8 cellular contexts compared by ENCODE assay signal in genomic region chr12:56160160-56160763, GRCh38. TPM values are rescaled to one million over a fixed set of nuclear protein-coding genes. Genes with fewer than 3 reads are reported as not detected.
A peak's percentile ranks its signal among the peaks of the same experiment; 100 is the strongest.
DNase-seq lines count a peak whose midpoint lies in the region; ATAC-seq and TF ChIP-seq lines count a peak whose summit lies in the region.

No MANE protein-coding gene starts in this region.

- peaks cover 52 to 59% of the 10 kb centered on the region in 2 donors for H3K36me3 Mint-ChIP-seq in CD14-positive monocyte

- H3K9me3 Mint-ChIP-seq in CD14-positive monocyte = no peaks in the 10 kb centered on the region

- peaks cover 0 to 3% (median 1%) of the 10 kb centered on the region in 3 donors for H3K27me3 Mint-ChIP-seq in CD14-positive monocyte (ENCODE audit: low read depth in 3 of 3)

- TF ChIP-seq CTCF in CD14-positive monocyte (IDR thresholded peaks at IDR 0.05) = no peak

- H3K4me3 Mint-ChIP-seq in CD14-positive monocyte = peak overlapping the region; percentile 97 to 99

- intact Hi-C loops in CD14-positive monocyte (cut with micrococcal nuclease) = loop anchor here in 1 of 2 donors (5.0 kb wide), 1 partner anchor 33 kb away; the partner anchor contains the start of gene ESYT1

- no peak for DNase-seq in CD14-positive monocyte (ENCODE audit: low spot score)
- DNase-seq in activated naive CD4-positive, alpha-beta T cell treated with Interleukin-2 at 50 U/mL for 16 hours = peak; percentile 61
- DNase-seq in stimulated activated CD4-positive, alpha-beta T cell treated with anti-CD3 and anti-CD28 coated beads, Interleukin-2, amount 100 ng/mL, for 48 hours = peak; percentile 33 to 43
- DNase-seq in COLO829 (ENCODE audit: low spot score) = no peak

- peak overlapping the region; percentile 97 to 99 (median 98) for H3K27ac Mint-ChIP-seq in CD14-positive monocyte

- H3K4me1 Mint-ChIP-seq in CD14-positive monocyte = peaks cover 36% of the 10 kb centered on the region

- peak overlapping the region; percentile 85 for H3K4me3 ChIP-seq in iPS-18c (ENCODE audit: insufficient read depth, low read depth, low read length)

- H3K9me3 ChIP-seq in iPS-18c (ENCODE audit: control insufficient read depth, insufficient read depth, low read length) = no peaks in the 10 kb centered on the region

- ATAC-seq in GM21381 (IDR thresholded peaks at IDR 0.05; ENCODE audit: unreplicated experiment) = no peak
- ATAC-seq in HG02852 (IDR thresholded peaks at IDR 0.05; ENCODE audit: unreplicated experiment) = no peak

TF ChIP-seq in PFSK-1, 5 proteins besides CTCF, POLR2A, EP300 and RAD21:
- peak; percentile 50; the same call in 1 of the 2 replicates for TF ChIP-seq POLR2AphosphoS5 (IDR thresholded peaks at IDR 0.05; ENCODE audit: low read depth, low read length)
- no peak for TF ChIP-seq SIN3A (IDR thresholded peaks at IDR 0.05; ENCODE audit: borderline replicate concordance, insufficient read depth, low read length)

RNA-seq across cellular contexts. Expression of gene MYL6, which starts 2.1 kb away (rescaled TPM):
- 1,000 to 10,000 TPM; 3,189 to 3,939 TPM for polyA plus RNA-seq in CD14-positive monocyte
- 332 TPM for polyA plus RNA-seq in PFSK-1 (2012; ENCODE audit: insufficient read length, low read depth)

RNA-seq across cellular contexts. Expression of gene MYL6B, which starts 7.9 kb away (rescaled TPM):
- polyA plus RNA-seq in CD14-positive monocyte = 1 to 10 TPM; 4.1 to 4.3 TPM
- polyA plus RNA-seq in PFSK-1 (2012; ENCODE audit: insufficient read length, low read depth) = 213 TPM

RNA-seq across cellular contexts. Expression of gene SMARCC2, which starts 29.0 kb away (rescaled TPM):
- polyA plus RNA-seq in CD14-positive monocyte = 10 to 100 TPM; 22.2 to 43.5 TPM
- polyA plus RNA-seq in PFSK-1 (2012; ENCODE audit: insufficient read length, low read depth) = 46.5 TPM

RNA-seq across cellular contexts. Expression of gene ESYT1, which starts 32.2 kb away (rescaled TPM):
- polyA plus RNA-seq in CD14-positive monocyte = 10 to 100 TPM; 74.2 to 81.1 TPM
- polyA plus RNA-seq in PFSK-1 (2012; ENCODE audit: insufficient read length, low read depth) = 90.4 TPM

RNA-seq across cellular contexts. Expression of gene ZC3H10, which starts 42.2 kb away (rescaled TPM):
- 1 to 10 TPM; 1.7 to 1.8 TPM for polyA plus RNA-seq in CD14-positive monocyte
- 8.0 TPM for polyA plus RNA-seq in PFSK-1 (2012; ENCODE audit: insufficient read length, low read depth)

Comparison
In these comparisons a context has a peak if more than half of its experiments do, and no peak if none do; other contexts are left out.
1. DNase-seq: peak in activated naive CD4-positive, alpha-beta T cell treated with Interleukin-2 at 50 U/mL for 16 hours (single experiment) and stimulated activated CD4-positive, alpha-beta T cell treated with anti-CD3 and anti-CD28 coated beads, Interleukin-2, amount 100 ng/mL, for 48 hours (2 of 2); none in CD14-positive monocyte (single experiment) and COLO829 (single experiment).